ENCODE assay signal across 8 cellular contexts in the genomic region with DNA sequence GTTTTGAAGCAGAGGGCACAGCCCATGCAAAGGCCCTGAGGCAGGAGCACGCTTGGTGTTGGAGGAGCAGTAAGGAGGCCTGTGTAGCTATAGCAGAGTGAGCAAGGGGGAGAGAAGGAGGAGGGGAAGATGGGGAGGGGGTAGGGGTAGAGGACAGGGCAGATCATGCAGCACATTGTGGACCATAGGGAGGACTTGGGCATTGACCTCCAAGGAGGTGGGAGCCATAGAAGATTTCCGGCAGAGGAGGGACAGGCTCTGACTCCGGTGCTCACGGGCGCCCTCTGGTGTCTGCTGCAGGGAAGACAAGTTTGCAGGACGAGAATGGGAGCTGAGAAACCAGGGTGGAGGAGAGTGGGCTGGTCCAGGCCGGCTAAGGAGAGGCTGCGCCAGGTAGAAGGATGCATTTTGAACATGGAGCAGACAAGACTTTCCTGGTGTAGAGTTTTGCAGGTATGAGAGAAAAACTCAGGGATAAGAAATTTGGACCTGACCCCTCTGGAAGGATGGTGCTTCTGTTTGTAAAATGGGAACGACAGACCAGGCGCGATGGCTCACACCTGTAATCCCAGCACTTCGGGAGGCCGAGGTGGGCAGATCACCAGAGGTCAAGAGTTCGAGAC. TPM values are rescaled to one million over a fixed set of nuclear protein-coding genes. Genes with fewer than 3 reads are reported as not detected.
DNase-seq lines count a peak whose midpoint lies in the region; ATAC-seq and TF ChIP-seq lines count a peak whose summit lies in the region.

No MANE protein-coding gene starts in this region.

- 35 to 37% (median 36%) methylated on average over 14 of the region's 14 CpGs for WGBS in psoas muscle, 3 donors

- peak; percentile 82 for TF ChIP-seq CTCF in cardiac muscle cell (IDR thresholded peaks at IDR 0.05; ENCODE audit: low read depth, low read length)
- TF ChIP-seq CTCF in psoas muscle (IDR thresholded peaks at IDR 0.05), result peak; percentile 68
- TF ChIP-seq CTCF in uterus (IDR thresholded peaks at IDR 0.05), result peak; percentile 58 to 68 (median 67)

- ATAC-seq in psoas muscle, result peak; percentile 58 to 94 (median 86)
- ATAC-seq in HG02588 (IDR thresholded peaks at IDR 0.05; ENCODE audit: unreplicated experiment), result no peak

- no peaks in the 10 kb centered on the region for H3K9me3 ChIP-seq in cardiac muscle cell (ENCODE audit: low read depth)
- H3K9me3 ChIP-seq in psoas muscle, result no peaks in the 10 kb centered on the region
- no peaks in the 10 kb centered on the region for H3K9me3 ChIP-seq in uterus

- TF ChIP-seq POLR2A in uterus (IDR thresholded peaks at IDR 0.05), result no peak

- DNase-seq in DMS114 treated with DMSO at 0.1 percent for 48 hours (lab: John Stamatoyannopoulos, UW; ENCODE audit: unreplicated experiment), result peak; percentile 17
- DNase-seq in KG1 (lab: John Stamatoyannopoulos, UW), result peak; percentile 17
- peak; percentile 79 for DNase-seq in SKM-1 (lab: John Stamatoyannopoulos, UW; ENCODE audit: unreplicated experiment)
- peak; percentile 85 to 87 (median 86) for DNase-seq in activated naive CD4-positive, alpha-beta T cell (lab: John Stamatoyannopoulos, UW)
- peak; percentile 59 to 70 for DNase-seq in cardiac muscle cell (ENCODE audit: low read depth in 1 of 2, low spot score in 1 of 2)
- peak; percentile 81 to 87 for DNase-seq in psoas muscle
- DNase-seq in uterus, result peak; percentile 68 to 71

- H3K27ac ChIP-seq in cardiac muscle cell (no peak overlapping the region), psoas muscle (no peak overlapping the region), uterus (no peak overlapping the region)

- H3K36me3 ChIP-seq in cardiac muscle cell (no peaks in the 10 kb centered on the region), psoas muscle (ENCODE audit: insufficient read depth in 1 of 2, low read depth in 1 of 2) (no peaks in the 10 kb centered on the region), uterus (no peaks in the 10 kb centered on the region)

- intact Hi-C loops in psoas muscle (cut with DNase I) (loop anchor here in 1 of 2 donors (5.0 kb wide), 1 partner anchor 68 kb away; no protein-coding TSS in a partner anchor), uterus (cut with DNase I; ENCODE audit: low total_unique reads) (no loop called here)

- H3K4me3 ChIP-seq in cardiac muscle cell, result no peak overlapping the region
- H3K4me3 ChIP-seq in psoas muscle, result no peak overlapping the region
- no peak overlapping the region for H3K4me3 ChIP-seq in uterus

- H3K4me1 ChIP-seq in cardiac muscle cell (ENCODE audit: low read depth), result no peaks in the 10 kb centered on the region
- no peaks in the 10 kb centered on the region for H3K4me1 ChIP-seq in psoas muscle
- no peaks in the 10 kb centered on the region for H3K4me1 ChIP-seq in uterus

- H3K27me3 ChIP-seq in cardiac muscle cell (peaks cover 4% of the 10 kb centered on the region), psoas muscle (ENCODE audit: insufficient read depth in 3 of 3, low read length in 2 of 3) (peaks cover 0 to 2% (median 0%) of the 10 kb centered on the region in 3 donors), uterus (no peaks in the 10 kb centered on the region)

RNA-seq across cellular contexts. Expression of a gene that starts 13.7 kb away (rescaled TPM):
- not detected in 2 replicates for total RNA-seq in cardiac muscle cell
- not detected in 2 replicates for polyA plus RNA-seq in cardiac muscle cell
- total RNA-seq in psoas muscle, result not detected
- polyA plus RNA-seq in psoas muscle, result under 1 TPM in 2 of 3 donors, not detected in 1; 0.04 to 0.22 TPM
- not detected for total RNA-seq in uterus

RNA-seq across cellular contexts. Expression of a gene that starts 15.8 kb away (rescaled TPM):
- total RNA-seq in cardiac muscle cell, result 220 and 240 TPM in 2 replicates
- polyA plus RNA-seq in cardiac muscle cell, result 217 and 219 TPM in 2 replicates
- 100 to 1,000 TPM; 136 to 192 (median 151) TPM for total RNA-seq in psoas muscle
- polyA plus RNA-seq in psoas muscle, result 100 to 1,000 TPM; 189 to 290 (median 207) TPM
- total RNA-seq in uterus, result 100 to 1,000 TPM in 1 of 4 donors, 10 to 100 TPM in 2, 1 to 10 TPM in 1; 7.4 to 105 (median 82.4) TPM

RNA-seq across cellular contexts. Expression of a gene that starts 42.6 kb away (rescaled TPM):
- total RNA-seq in cardiac muscle cell (29.5 and 34.2 TPM in 2 replicates), psoas muscle (10 to 100 TPM in 3 of 4 donors, 1 to 10 TPM in 1; 8.4 to 13.1 (median 11.4) TPM), uterus (10 to 100 TPM in 3 of 4 donors, 1 to 10 TPM in 1; 1.3 to 23.2 (median 15.1) TPM)
- polyA plus RNA-seq in cardiac muscle cell (8.8 and 11.3 TPM in 2 replicates), psoas muscle (10 to 100 TPM; 15.0 to 23.5 (median 22.9) TPM)

RNA-seq across cellular contexts. Expression of a gene that starts 42.8 kb away (rescaled TPM):
- total RNA-seq in cardiac muscle cell, result 4.6 and 7.4 TPM in 2 replicates
- polyA plus RNA-seq in cardiac muscle cell, result 3.5 and 6.2 TPM in 2 replicates
- 1 to 10 TPM in 2 of 4 donors, under 1 TPM in 2; 0.36 to 2.7 (median 0.84) TPM for total RNA-seq in psoas muscle
- under 1 TPM; 0.34 to 0.74 (median 0.41) TPM for polyA plus RNA-seq in psoas muscle
- total RNA-seq in uterus, result 1 to 10 TPM in 2 of 4 donors, under 1 TPM in 1, not detected in 1; 0.64 to 1.8 (median 1.2) TPM

Comparison
In these comparisons a context has a peak if more than half of its experiments do, and no peak if none do; other contexts are left out.
1. DNase-seq: peak in every context shown above with its lines; median percentile 86 in activated naive CD4-positive, alpha-beta T cell; 84 in psoas muscle; 79 in SKM-1; 70 in uterus; 64 in cardiac muscle cell; 17 in DMS114 treated with DMSO at 0.1 percent for 48 hours; 17 in KG1.